ENCODE assay signal across 2 cellular contexts in the genomic region with DNA sequence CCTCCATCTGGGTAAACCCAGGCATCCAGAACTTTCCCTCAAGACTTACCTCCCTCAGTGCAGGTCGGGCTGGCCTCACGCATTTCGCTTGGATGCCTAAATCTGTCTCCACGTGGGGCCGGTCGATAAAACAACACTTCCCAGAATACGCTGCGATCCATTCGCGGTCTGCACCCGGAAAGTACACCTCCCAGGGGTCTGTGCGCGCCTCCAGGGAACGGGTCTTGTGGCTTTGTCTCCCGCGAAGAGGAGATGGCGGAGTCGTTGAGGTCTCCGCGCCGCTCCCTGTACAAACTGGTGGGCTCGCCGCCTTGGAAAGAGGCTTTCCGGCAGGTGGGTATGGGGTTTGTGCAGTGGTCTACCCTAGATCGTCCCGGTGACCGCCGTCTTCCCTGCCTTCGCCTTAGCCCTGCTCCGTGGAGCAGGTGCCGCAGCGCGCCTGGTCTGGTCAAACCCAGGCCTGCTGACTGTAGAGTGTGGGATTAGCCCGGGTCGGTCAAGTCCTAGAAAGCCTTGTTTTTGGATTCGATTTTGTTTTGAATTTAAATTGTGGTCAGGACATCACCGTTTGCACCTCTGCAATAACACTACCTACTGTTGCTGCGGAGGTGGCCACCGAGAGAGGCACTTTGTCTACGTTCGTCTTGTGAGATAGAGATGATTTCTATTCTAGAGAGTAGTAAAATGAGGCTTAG.
TF ChIP-seq lines count a peak whose summit lies in the region.

A gene with protein sequence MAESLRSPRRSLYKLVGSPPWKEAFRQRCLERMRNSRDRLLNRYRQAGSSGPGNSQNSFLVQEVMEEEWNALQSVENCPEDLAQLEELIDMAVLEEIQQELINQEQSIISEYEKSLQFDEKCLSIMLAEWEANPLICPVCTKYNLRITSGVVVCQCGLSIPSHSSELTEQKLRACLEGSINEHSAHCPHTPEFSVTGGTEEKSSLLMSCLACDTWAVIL (plus strand): TSS at position 224 of the 695 bp plus-strand sequence. CDS start 29 bp downstream, at position 253.

TF ChIP-seq in HEK293, 187 proteins besides CTCF, POLR2A, EP300 and RAD21 (continued from another document and continues in another):
- TF ChIP-seq, protein P1, sequence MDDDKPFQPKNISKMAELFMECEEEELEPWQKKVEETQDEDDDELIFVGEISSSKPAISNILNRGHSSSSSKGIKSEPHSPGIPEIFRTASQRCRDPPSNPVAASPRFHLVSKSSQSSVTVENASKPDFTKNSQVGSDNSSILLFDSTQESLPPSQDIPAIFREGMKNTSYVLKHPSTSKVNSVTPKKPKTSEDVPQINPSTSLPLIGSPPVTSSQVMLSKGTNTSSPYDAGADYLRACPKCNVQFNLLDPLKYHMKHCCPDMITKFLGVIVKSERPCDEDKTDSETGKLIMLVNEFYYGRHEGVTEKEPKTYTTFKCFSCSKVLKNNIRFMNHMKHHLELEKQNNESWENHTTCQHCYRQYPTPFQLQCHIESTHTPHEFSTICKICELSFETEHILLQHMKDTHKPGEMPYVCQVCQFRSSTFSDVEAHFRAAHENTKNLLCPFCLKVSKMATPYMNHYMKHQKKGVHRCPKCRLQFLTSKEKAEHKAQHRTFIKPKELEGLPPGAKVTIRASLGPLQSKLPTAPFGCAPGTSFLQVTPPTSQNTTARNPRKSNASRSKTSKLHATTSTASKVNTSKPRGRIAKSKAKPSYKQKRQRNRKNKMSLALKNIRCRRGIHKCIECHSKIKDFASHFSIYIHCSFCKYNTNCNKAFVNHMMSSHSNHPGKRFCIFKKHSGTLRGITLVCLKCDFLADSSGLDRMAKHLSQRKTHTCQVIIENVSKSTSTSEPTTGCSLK (tag by site-specific recombination; IDR thresholded peaks at IDR 0.05): no peak
- peak; percentile 57 for TF ChIP-seq ZNF629 (tag by site-specific recombination; IDR thresholded peaks at IDR 0.05)
- peak; percentile 99 for TF ChIP-seq ZNF335 (tag by site-specific recombination; conservative IDR thresholded peaks at IDR 0.05)
- peak; percentile 65; the same call in 1 of the 2 replicates for TF ChIP-seq REPIN1 (tag by site-specific recombination; IDR thresholded peaks at IDR 0.05; ENCODE audit: low read depth)
- TF ChIP-seq IKZF3 (tag by site-specific recombination; IDR thresholded peaks at IDR 0.05): peak; percentile 60
- peak; percentile 66; the same call in 1 of the 2 replicates for TF ChIP-seq ZEB2 (tag by site-specific recombination; IDR thresholded peaks at IDR 0.05)
- 0 out of 2 replicates have a peak, but pooled peaks have one; percentile 58 for TF ChIP-seq ZFP37 (tag by site-specific recombination; IDR thresholded peaks at IDR 0.05)
- no peak for TF ChIP-seq ZFP41 (tag by site-specific recombination; IDR thresholded peaks at IDR 0.05; ENCODE audit: borderline replicate concordance)
- TF ChIP-seq TRIM28 (IDR thresholded peaks at IDR 0.05; ENCODE audit: borderline replicate concordance, low read length): peak; percentile 84
- no peak for TF ChIP-seq WT1 (tag by site-specific recombination; IDR thresholded peaks at IDR 0.05)
- TF ChIP-seq, protein P2, sequence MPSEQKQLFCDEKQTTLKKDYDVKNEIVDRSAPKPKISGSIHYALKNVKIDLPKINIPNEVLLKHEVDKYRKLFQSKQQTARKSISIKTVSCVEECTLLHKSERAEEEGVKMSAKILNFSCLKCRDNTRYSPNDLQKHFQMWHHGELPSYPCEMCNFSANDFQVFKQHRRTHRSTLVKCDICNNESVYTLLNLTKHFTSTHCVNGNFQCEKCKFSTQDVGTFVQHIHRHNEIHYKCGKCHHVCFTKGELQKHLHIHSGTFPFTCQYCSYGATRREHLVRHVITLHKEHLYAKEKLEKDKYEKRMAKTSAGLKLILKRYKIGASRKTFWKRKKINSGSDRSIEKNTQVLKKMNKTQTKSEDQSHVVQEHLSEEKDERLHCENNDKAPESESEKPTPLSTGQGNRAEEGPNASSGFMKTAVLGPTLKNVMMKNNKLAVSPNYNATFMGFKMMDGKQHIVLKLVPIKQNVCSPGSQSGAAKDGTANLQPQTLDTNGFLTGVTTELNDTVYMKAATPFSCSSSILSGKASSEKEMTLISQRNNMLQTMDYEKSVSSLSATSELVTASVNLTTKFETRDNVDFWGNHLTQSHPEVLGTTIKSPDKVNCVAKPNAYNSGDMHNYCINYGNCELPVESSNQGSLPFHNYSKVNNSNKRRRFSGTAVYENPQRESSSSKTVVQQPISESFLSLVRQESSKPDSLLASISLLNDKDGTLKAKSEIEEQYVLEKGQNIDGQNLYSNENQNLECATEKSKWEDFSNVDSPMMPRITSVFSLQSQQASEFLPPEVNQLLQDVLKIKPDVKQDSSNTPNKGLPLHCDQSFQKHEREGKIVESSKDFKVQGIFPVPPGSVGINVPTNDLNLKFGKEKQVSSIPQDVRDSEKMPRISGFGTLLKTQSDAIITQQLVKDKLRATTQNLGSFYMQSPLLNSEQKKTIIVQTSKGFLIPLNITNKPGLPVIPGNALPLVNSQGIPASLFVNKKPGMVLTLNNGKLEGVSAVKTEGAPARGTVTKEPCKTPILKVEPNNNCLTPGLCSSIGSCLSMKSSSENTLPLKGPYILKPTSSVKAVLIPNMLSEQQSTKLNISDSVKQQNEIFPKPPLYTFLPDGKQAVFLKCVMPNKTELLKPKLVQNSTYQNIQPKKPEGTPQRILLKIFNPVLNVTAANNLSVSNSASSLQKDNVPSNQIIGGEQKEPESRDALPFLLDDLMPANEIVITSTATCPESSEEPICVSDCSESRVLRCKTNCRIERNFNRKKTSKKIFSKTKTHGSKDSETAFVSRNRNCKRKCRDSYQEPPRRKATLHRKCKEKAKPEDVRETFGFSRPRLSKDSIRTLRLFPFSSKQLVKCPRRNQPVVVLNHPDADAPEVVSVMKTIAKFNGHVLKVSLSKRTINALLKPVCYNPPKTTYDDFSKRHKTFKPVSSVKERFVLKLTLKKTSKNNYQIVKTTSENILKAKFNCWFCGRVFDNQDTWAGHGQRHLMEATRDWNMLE (tag by site-specific recombination; conservative IDR thresholded peaks at IDR 0.05; ENCODE audit: low read depth): 0 out of 2 replicates have a peak, but pooled peaks have one; percentile 7
- no peak for TF ChIP-seq ZNF664 (tag by site-specific recombination; IDR thresholded peaks at IDR 0.05)
- TF ChIP-seq ZNF600 (tag by site-specific recombination; IDR thresholded peaks at IDR 0.05): peak; percentile 58; the same call in 1 of the 2 replicates
- TF ChIP-seq, protein P3, sequence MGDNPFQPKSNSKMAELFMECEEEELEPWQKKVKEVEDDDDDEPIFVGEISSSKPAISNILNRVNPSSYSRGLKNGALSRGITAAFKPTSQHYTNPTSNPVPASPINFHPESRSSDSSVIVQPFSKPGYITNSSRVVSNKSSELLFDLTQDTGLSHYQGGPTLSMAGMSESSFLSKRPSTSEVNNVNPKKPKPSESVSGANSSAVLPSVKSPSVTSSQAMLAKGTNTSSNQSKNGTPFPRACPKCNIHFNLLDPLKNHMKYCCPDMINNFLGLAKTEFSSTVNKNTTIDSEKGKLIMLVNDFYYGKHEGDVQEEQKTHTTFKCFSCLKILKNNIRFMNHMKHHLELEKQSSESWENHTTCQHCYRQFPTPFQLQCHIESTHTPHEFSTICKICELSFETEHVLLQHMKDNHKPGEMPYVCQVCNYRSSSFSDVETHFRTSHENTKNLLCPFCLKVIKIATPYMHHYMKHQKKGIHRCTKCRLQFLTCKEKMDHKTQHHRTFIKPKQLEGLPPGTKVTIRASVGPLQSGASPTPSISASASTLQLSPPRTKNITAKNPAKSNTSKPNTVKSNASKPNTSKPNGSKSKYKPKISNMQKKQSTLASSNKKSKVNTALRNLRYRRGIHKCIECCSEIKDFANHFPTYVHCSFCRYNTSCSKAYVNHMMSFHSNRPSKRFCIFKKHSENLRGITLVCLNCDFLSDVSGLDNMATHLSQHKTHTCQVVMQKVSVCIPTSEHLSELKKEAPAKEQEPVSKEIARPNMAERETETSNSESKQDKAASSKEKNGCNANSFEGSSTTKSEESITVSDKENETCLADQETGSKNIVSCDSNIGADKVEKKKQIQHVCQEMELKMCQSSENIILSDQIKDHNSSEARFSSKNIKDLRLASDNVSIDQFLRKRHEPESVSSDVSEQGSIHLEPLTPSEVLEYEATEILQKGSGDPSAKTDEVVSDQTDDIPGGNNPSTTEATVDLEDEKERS (tag by site-specific recombination; IDR thresholded peaks at IDR 0.05): 0 out of 2 replicates have a peak, but pooled peaks have one; percentile 5

TF ChIP-seq in SK-N-SH treated with all-trans-retinoic acid at 6 μM for 48 hours, 23 proteins besides CTCF, POLR2A, EP300 and RAD21 (continued from another document):
- TF ChIP-seq, protein P4, sequence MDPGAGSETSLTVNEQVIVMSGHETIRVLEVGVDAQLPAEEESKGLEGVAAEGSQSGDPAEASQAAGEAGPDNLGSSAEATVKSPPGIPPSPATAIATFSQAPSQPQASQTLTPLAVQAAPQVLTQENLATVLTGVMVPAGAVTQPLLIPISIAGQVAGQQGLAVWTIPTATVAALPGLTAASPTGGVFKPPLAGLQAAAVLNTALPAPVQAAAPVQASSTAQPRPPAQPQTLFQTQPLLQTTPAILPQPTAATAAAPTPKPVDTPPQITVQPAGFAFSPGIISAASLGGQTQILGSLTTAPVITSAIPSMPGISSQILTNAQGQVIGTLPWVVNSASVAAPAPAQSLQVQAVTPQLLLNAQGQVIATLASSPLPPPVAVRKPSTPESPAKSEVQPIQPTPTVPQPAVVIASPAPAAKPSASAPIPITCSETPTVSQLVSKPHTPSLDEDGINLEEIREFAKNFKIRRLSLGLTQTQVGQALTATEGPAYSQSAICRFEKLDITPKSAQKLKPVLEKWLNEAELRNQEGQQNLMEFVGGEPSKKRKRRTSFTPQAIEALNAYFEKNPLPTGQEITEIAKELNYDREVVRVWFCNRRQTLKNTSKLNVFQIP (CRISPR knock-in tag; IDR thresholded peaks at IDR 0.05; ENCODE audit: borderline replicate concordance, low read depth): no peak
- TF ChIP-seq PPARA (CRISPR knock-in tag; IDR thresholded peaks at IDR 0.05; ENCODE audit: borderline replicate concordance) (no peak), ZNF565 (CRISPR knock-in tag; conservative IDR thresholded peaks at IDR 0.05; ENCODE audit: low read depth) (no peak), ZC3H10 (CRISPR knock-in tag; IDR thresholded peaks at IDR 0.05) (no peak), ARNTL (CRISPR knock-in tag; IDR thresholded peaks at IDR 0.05; ENCODE audit: borderline replicate concordance, low read depth) (no peak), ZNF70 (CRISPR knock-in tag; IDR thresholded peaks at IDR 0.05) (no peak), SNAI2 (CRISPR knock-in tag; IDR thresholded peaks at IDR 0.05) (no peak), ZNF8 (CRISPR knock-in tag; IDR thresholded peaks at IDR 0.05) (no peak), BACH2 (CRISPR knock-in tag; IDR thresholded peaks at IDR 0.05; ENCODE audit: borderline replicate concordance) (no peak), OSR1 (CRISPR knock-in tag; IDR thresholded peaks at IDR 0.05) (no peak)
- TF ChIP-seq, protein P5, sequence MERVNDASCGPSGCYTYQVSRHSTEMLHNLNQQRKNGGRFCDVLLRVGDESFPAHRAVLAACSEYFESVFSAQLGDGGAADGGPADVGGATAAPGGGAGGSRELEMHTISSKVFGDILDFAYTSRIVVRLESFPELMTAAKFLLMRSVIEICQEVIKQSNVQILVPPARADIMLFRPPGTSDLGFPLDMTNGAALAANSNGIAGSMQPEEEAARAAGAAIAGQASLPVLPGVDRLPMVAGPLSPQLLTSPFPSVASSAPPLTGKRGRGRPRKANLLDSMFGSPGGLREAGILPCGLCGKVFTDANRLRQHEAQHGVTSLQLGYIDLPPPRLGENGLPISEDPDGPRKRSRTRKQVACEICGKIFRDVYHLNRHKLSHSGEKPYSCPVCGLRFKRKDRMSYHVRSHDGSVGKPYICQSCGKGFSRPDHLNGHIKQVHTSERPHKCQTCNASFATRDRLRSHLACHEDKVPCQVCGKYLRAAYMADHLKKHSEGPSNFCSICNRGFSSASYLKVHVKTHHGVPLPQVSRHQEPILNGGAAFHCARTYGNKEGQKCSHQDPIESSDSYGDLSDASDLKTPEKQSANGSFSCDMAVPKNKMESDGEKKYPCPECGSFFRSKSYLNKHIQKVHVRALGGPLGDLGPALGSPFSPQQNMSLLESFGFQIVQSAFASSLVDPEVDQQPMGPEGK (CRISPR knock-in tag; IDR thresholded peaks at IDR 0.05; ENCODE audit: borderline replicate concordance): no peak
- TF ChIP-seq, protein P6, sequence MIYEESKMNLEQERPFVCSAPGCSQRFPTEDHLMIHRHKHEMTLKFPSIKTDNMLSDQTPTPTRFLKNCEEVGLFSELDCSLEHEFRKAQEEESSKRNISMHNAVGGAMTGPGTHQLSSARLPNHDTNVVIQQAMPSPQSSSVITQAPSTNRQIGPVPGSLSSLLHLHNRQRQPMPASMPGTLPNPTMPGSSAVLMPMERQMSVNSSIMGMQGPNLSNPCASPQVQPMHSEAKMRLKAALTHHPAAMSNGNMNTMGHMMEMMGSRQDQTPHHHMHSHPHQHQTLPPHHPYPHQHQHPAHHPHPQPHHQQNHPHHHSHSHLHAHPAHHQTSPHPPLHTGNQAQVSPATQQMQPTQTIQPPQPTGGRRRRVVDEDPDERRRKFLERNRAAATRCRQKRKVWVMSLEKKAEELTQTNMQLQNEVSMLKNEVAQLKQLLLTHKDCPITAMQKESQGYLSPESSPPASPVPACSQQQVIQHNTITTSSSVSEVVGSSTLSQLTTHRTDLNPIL (CRISPR knock-in tag; IDR thresholded peaks at IDR 0.05; ENCODE audit: low read depth): no peak
